In genomic region chr15:98903377-98904018, GRCh38 we compare ENCODE assay signal across 13 cellular contexts.
DNase-seq lines count a peak whose midpoint lies in the region; ATAC-seq, FAIRE-seq and TF ChIP-seq lines count a peak whose summit lies in the region.
"Had no signal": no experiment of that assay in that cellular context is flagged by ENCODE, and none has a peak within 500 bp of the region (broad histone marks: within the 10 kb centered on the region; RNA-seq: fewer than 3 reads in every experiment).

No MANE protein-coding gene starts in this region.

- ATAC-seq in HG02610 (IDR thresholded peaks at IDR 0.05; ENCODE audit: unreplicated experiment) (peak; percentile 45), GM18511 (IDR thresholded peaks at IDR 0.05; ENCODE audit: unreplicated experiment) (no peak)

- dilution Hi-C loops in keratinocyte (cut with MboI; ENCODE audit: extremely low pct_ligation_motif_present, low sequenced_read_pairs): no loop called here

- H4K20me1 ChIP-seq in keratinocyte (ENCODE audit: control insufficient read depth, extremely low read depth, insufficient read depth, low read length): no peaks in the 10 kb centered on the region

- no peak overlapping the region for H4K91ac ChIP-seq in neuronal stem cell (ENCODE audit: low read depth, low read length, poor library complexity)

- TF ChIP-seq CTCF in keratinocyte (optimal IDR thresholded peaks at IDR 0.05 in 1 of 3, IDR thresholded peaks at IDR 0.05 in 1 of 3, conservative IDR thresholded peaks at IDR 0.05 in 1 of 3; ENCODE audit: extremely low read depth in 1 of 3, insufficient read depth in 2 of 3, low read length in 3 of 3): no peak

- DNase-seq in astrocyte of the hippocampus (ENCODE audit: low read depth, low spot score) (peak; percentile 56), keratinocyte (ENCODE audit: low read depth, low spot score) (peak; percentile 81), neuronal stem cell (ENCODE audit: low spot score) (no peak), SJCRH30 (no peak)
- no peak for DNase-seq in NK-92 treated with Interleukin-12 subunit alpha and Interleukin-12 subunit beta, amount 100 ng/mL, for 24 hours (lab: John Stamatoyannopoulos, UW)
- DNase-seq: activated CD4-positive, alpha-beta T cell treated with anti-CD3 and anti-CD28 coated beads, Interleukin-2, amount 50 U/mL, for 4 hours; CD8-positive, alpha-beta memory T cell; GOT3; NCI-H1105 treated with DMSO at 0.1 percent for 48 hours had no signal

- H3K36me3 ChIP-seq in ACC112 (ENCODE audit: insufficient read depth, low read length) (peaks cover 4% of the 10 kb centered on the region; the same call in 1 of the 2 replicates), keratinocyte (ENCODE audit: control insufficient read depth in 2 of 2, extremely low read depth in 1 of 2, insufficient read depth in 2 of 2, low read length in 2 of 2) (peaks cover 2% of the 10 kb centered on the region in 2 experiments), neuronal stem cell (replicated peaks in 1 of 2; ENCODE audit: control insufficient read depth in 2 of 2, insufficient read depth in 2 of 2, low read length in 2 of 2) (peaks cover 8 to 72% of the 10 kb centered on the region in 2 donors), SJCRH30 (no peaks in the 10 kb centered on the region; the same call in 1 of the 2 replicates)
- H3K36me3 ChIP-seq: prostate gland had no signal

- peak overlapping the region; percentile 76 for H3K4me2 ChIP-seq in keratinocyte (ENCODE audit: control insufficient read depth, extremely low read depth, insufficient read depth, low read depth, low read length)
- no peak overlapping the region for H3K4me2 ChIP-seq in neuronal stem cell (ENCODE audit: insufficient read depth, low read length, poor library complexity, severe bottlenecking)

- H3K27ac ChIP-seq in ACC112 (ENCODE audit: low read depth, low read length): peak overlapping the region; percentile 99
- peak overlapping the region; percentile 97 for H3K27ac ChIP-seq in keratinocyte (ENCODE audit: control insufficient read depth, insufficient read depth, low read length)
- no peak overlapping the region for H3K27ac ChIP-seq in neuronal stem cell (replicated peaks; ENCODE audit: low read length)
- no peak overlapping the region for H3K27ac ChIP-seq in SJCRH30
- H3K27ac ChIP-seq: prostate gland had no signal

- H3K4ac ChIP-seq in neuronal stem cell (ENCODE audit: low read length): no peak overlapping the region

- no peak overlapping the region for H3K14ac ChIP-seq in neuronal stem cell (ENCODE audit: low read length)

- H3K18ac ChIP-seq in neuronal stem cell (ENCODE audit: low read length): no peak overlapping the region

- peaks cover 3% of the 10 kb centered on the region for H3K79me1 ChIP-seq in neuronal stem cell (ENCODE audit: low read depth, low read length)

- H2BK5ac ChIP-seq in neuronal stem cell (ENCODE audit: low read length): no peak overlapping the region

- no CpG with 5 or more reads among the region's 9 CpGs for WGBS in neuronal stem cell (ENCODE audit: extremely low coverage in 2 of 2, insufficient read length in 2 of 2, insufficient replicate concordance in 1 of 2), 2 donors

- no peak overlapping the region for H2BK12ac ChIP-seq in neuronal stem cell (ENCODE audit: low read length)

- no peaks in the 10 kb centered on the region for H3K9me1 ChIP-seq in keratinocyte (ENCODE audit: control insufficient read depth, extremely low read depth, insufficient read depth, low read length)

- no peak overlapping the region for H2BK15ac ChIP-seq in neuronal stem cell (ENCODE audit: low read length)

- FAIRE-seq in keratinocyte (lab: Jason Lieb, UNC): peak; percentile 41

- H3K27me3 ChIP-seq in ACC112 (ENCODE audit: insufficient read depth, low read length) (no peaks in the 10 kb centered on the region), keratinocyte (ENCODE audit: control insufficient read depth, extremely low read depth, insufficient read depth, low read length) (no peaks in the 10 kb centered on the region), neuronal stem cell (ENCODE audit: control insufficient read depth in 3 of 3, insufficient read depth in 3 of 3, low read depth in 1 of 3, low read length in 3 of 3) (no peaks in the 10 kb centered on the region), SJCRH30 (no peaks in the 10 kb centered on the region)

- H3K79me2 ChIP-seq in ACC112 (ENCODE audit: control insufficient read depth, insufficient read depth, low read length, unreplicated experiment): peaks cover 40% of the 10 kb centered on the region
- H3K79me2 ChIP-seq in keratinocyte (ENCODE audit: control insufficient read depth, insufficient read depth, low read length): peaks cover 34% of the 10 kb centered on the region

- H2AFZ ChIP-seq in ACC112 (ENCODE audit: low read length, unreplicated experiment) (peak overlapping the region; percentile 32), keratinocyte (ENCODE audit: control insufficient read depth, low read length) (no peak overlapping the region), neuronal stem cell (ENCODE audit: low read length) (no peak overlapping the region)

- peak overlapping the region; percentile 73 for H3K9ac ChIP-seq in keratinocyte (ENCODE audit: control insufficient read depth, extremely low read depth, insufficient read depth, low read length)
- H3K9ac ChIP-seq in neuronal stem cell (ENCODE audit: low read depth, low read length, poor library complexity): no peak overlapping the region

- H3K9me3 ChIP-seq in keratinocyte (ENCODE audit: control insufficient read depth, low read depth, low read length) (no peaks in the 10 kb centered on the region), neuronal stem cell (replicated peaks in 1 of 2; ENCODE audit: control insufficient read depth in 2 of 2, insufficient read depth in 1 of 2, low read depth in 1 of 2, low read length in 2 of 2) (no peaks in the 10 kb centered on the region), SJCRH30 (replicated peaks) (no peaks in the 10 kb centered on the region)
- H3K9me3 ChIP-seq: prostate gland had no signal

- no peak overlapping the region for H3K23ac ChIP-seq in neuronal stem cell (ENCODE audit: low read depth, low read length, poor library complexity)

- H2BK120ac ChIP-seq in neuronal stem cell (ENCODE audit: low read depth, low read length): no peak overlapping the region

- no peak overlapping the region for H2AK5ac ChIP-seq in neuronal stem cell (ENCODE audit: low read depth, low read length)

- no peak overlapping the region for H4K8ac ChIP-seq in neuronal stem cell (ENCODE audit: low read depth, low read length)

- H3K4me1 ChIP-seq in ACC112 (ENCODE audit: control insufficient read depth, insufficient read depth, low read length, unreplicated experiment) (peaks cover 70% of the 10 kb centered on the region), keratinocyte (ENCODE audit: control insufficient read depth, extremely low read depth, insufficient read depth, low read length) (peaks cover 87% of the 10 kb centered on the region), neuronal stem cell (ENCODE audit: control insufficient read depth in 2 of 2, insufficient read depth in 1 of 2, low read depth in 1 of 2, low read length in 2 of 2) (peaks cover 21 to 27% of the 10 kb centered on the region in 2 donors), SJCRH30 (no peaks in the 10 kb centered on the region)

- H3K4me3 ChIP-seq in ACC112 (ENCODE audit: low read depth, low read length): peak overlapping the region; percentile 5; the same call in 1 of the 2 replicates
- peak overlapping the region in 2 of 3 experiments; percentile 4 to 24 for H3K4me3 ChIP-seq in keratinocyte (ENCODE audit: control insufficient read depth in 2 of 3, extremely low read depth in 1 of 3, insufficient read depth in 2 of 3, low read depth in 1 of 3, low read length in 3 of 3)
- no peak overlapping the region for H3K4me3 ChIP-seq in neuronal stem cell (ENCODE audit: low read length in 2 of 2)
- no peak overlapping the region for H3K4me3 ChIP-seq in SJCRH30
- H3K4me3 ChIP-seq: prostate gland had no signal

Comparison
In these comparisons a context has a peak if more than half of its experiments do, and no peak if none do; other contexts are left out.
1. H3K27ac ChIP-seq: peak in ACC112 (single experiment) and keratinocyte (single experiment); none in neuronal stem cell (single experiment) and SJCRH30 (single experiment).
2. H3K4me3 ChIP-seq: peak in ACC112 (single experiment) and keratinocyte (2 of 3); none in neuronal stem cell (0 of 2) and SJCRH30 (single experiment).
3. DNase-seq: peak in astrocyte of the hippocampus (single experiment) and keratinocyte (single experiment); none in neuronal stem cell (single experiment), NK-92 treated with Interleukin-12 subunit alpha and Interleukin-12 subunit beta, amount 100 ng/mL, for 24 hours (single experiment) and SJCRH30 (0 of 2).